ENCODE assay signal across 10 cellular contexts in genomic region chr9:93101086-93101485, GRCh38. TPM values are rescaled to one million over a fixed set of nuclear protein-coding genes. Genes with fewer than 3 reads are reported as not detected.
DNase-seq lines count a peak whose midpoint lies in the region; ATAC-seq and TF ChIP-seq lines count a peak whose summit lies in the region.
"Not testable (repeated sequence)": the region's sequence is repeated elsewhere in the genome, so short reads cannot be mapped to it uniquely, and the experiment has no call there.
"Had no signal": no experiment of that assay in that cellular context is flagged by ENCODE, and none has a peak within 500 bp of the region (broad histone marks: within the 10 kb centered on the region; RNA-seq: fewer than 3 reads in every experiment).

No MANE protein-coding gene starts in this region.

- H3K4me3 ChIP-seq in CD4-positive, CD25-positive, alpha-beta regulatory T cell (ENCODE audit: low read depth, low read length); coronary artery; right cardiac atrium (ENCODE audit: low read length); right lobe of liver; spleen: not testable (repeated sequence)

- peaks cover 55% of the 10 kb centered on the region for H3K4me1 ChIP-seq in CD4-positive, CD25-positive, alpha-beta regulatory T cell (ENCODE audit: control insufficient read depth, insufficient read depth, low read length, poor library complexity, severe bottlenecking)
- H3K4me1 ChIP-seq in right cardiac atrium (ENCODE audit: control insufficient read depth, insufficient read depth, low read length); right lobe of liver: not testable (repeated sequence)
- H3K4me1 ChIP-seq in spleen: peaks cover 34 to 71% (median 47%) of the 10 kb centered on the region in 6 donors

- H3K36me3 Mint-ChIP-seq in CD4-positive, CD25-positive, alpha-beta regulatory T cell: peaks cover 26% of the 10 kb centered on the region

- not testable (repeated sequence) for TF ChIP-seq POLR2A in right lobe of liver (IDR thresholded peaks at IDR 0.05); spleen (IDR thresholded peaks at IDR 0.05)

- H3K27ac Mint-ChIP-seq in CD4-positive, CD25-positive, alpha-beta regulatory T cell: peak overlapping the region in 2 of 3 donors; percentile 25 to 84

- H3K9me3 Mint-ChIP-seq in CD4-positive, CD25-positive, alpha-beta regulatory T cell: peaks cover 0 to 13% (median 7%) of the 10 kb centered on the region in 7 donors

- peak overlapping the region in 1 of 4 donors; percentile 90 for H3K4me3 Mint-ChIP-seq in CD4-positive, CD25-positive, alpha-beta regulatory T cell

- H3K27me3 Mint-ChIP-seq in CD4-positive, CD25-positive, alpha-beta regulatory T cell: not testable (repeated sequence)

- intact Hi-C loops in right cardiac atrium (cut with DNase I): loop anchor here in 1 of 4 donors (10.0 kb wide), 1 partner anchor 204 kb away; no protein-coding TSS in a partner anchor
- intact Hi-C loops in right lobe of liver (cut with DNase I); spleen (cut with DNase I; ENCODE audit: low total_unique reads): not testable (repeated sequence)

- peaks cover 8 to 10% of the 10 kb centered on the region in 2 experiments for H3K9me3 ChIP-seq in CD4-positive, CD25-positive, alpha-beta regulatory T cell (ENCODE audit: control insufficient read depth in 2 of 2, low read length in 2 of 2)
- H3K9me3 ChIP-seq in right cardiac atrium (ENCODE audit: control insufficient read depth, low read length); right lobe of liver: not testable (repeated sequence)
- peaks cover 0 to 14% (median 10%) of the 10 kb centered on the region in 8 donors for H3K9me3 ChIP-seq in spleen

- H3K27ac ChIP-seq in CD4-positive, CD25-positive, alpha-beta regulatory T cell (ENCODE audit: insufficient read depth, low read length, poor library complexity, severe bottlenecking); coronary artery; right cardiac atrium (ENCODE audit: low read length); right lobe of liver: not testable (repeated sequence)
- peak overlapping the region in 2 of 8 donors; percentile 98 to 99 for H3K27ac ChIP-seq in spleen

- H3K27me3 ChIP-seq in CD4-positive, CD25-positive, alpha-beta regulatory T cell (ENCODE audit: control insufficient read depth, insufficient read depth, low read length); right cardiac atrium (ENCODE audit: control insufficient read depth, insufficient read depth); right lobe of liver; spleen (replicated peaks in 1 of 7): not testable (repeated sequence)

- WGBS in right cardiac atrium: 98% methylated on average over 11 of the region's 11 CpGs
- 96% methylated on average over 7 of the region's 11 CpGs for WGBS in right lobe of liver (ENCODE audit: insufficient coverage, low coverage, low lambda C conversion rate, missing lambda C conversion rate)
- WGBS in spleen, 5 donors: 89 to 98% (median 96%) methylated on average over 11 of the region's 11 CpGs

- TF ChIP-seq CTCF in coronary artery (IDR thresholded peaks at IDR 0.05); right lobe of liver (IDR thresholded peaks at IDR 0.05); omental fat pad (IDR thresholded peaks at IDR 0.05); spleen (IDR thresholded peaks at IDR 0.05 in 8 of 11, conservative IDR thresholded peaks at IDR 0.05 in 3 of 11): not testable (repeated sequence)

- not testable (repeated sequence) for ATAC-seq in CD4-positive, CD25-positive, alpha-beta regulatory T cell (ENCODE audit: low read depth in 2 of 2); right cardiac atrium; right lobe of liver; omental fat pad (ENCODE audit: low FRiP score)

- peaks cover 38 to 85% (median 62%) of the 10 kb centered on the region in 4 donors for H3K4me1 Mint-ChIP-seq in CD4-positive, CD25-positive, alpha-beta regulatory T cell

- peaks cover 12% of the 10 kb centered on the region for H3K36me3 ChIP-seq in CD4-positive, CD25-positive, alpha-beta regulatory T cell (ENCODE audit: control insufficient read depth, insufficient read depth, low read length)
- not testable (repeated sequence) for H3K36me3 ChIP-seq in right lobe of liver
- peaks cover 0 to 11% (median 0%) of the 10 kb centered on the region in 6 donors for H3K36me3 ChIP-seq in spleen

- not testable (repeated sequence) for DNase-seq in CD4-positive, CD25-positive, alpha-beta regulatory T cell
- peak; percentile 35 for DNase-seq in activated CD8-positive, alpha-beta memory T cell treated with anti-CD3 and anti-CD28 coated beads, Interleukin-2, amount 50 U/mL, for 48 hours
- DNase-seq in coronary artery (ENCODE audit: low spot score): peak; percentile 26
- DNase-seq in right cardiac atrium: peak in 2 of 3 donors; percentile 9 to 30
- peak in 2 of 3 donors; percentile 8 to 28 for DNase-seq in right lobe of liver
- DNase-seq in omental fat pad (ENCODE audit: low spot score): peak; percentile 7
- peak; percentile 41 for DNase-seq in spleen

RNA-seq across cellular contexts. Expression of gene CARD19, which starts 5.1 kb away (rescaled TPM):
- 60.0 TPM for total RNA-seq in CD4-positive, CD25-positive, alpha-beta regulatory T cell
- 10 to 100 TPM; 64.8 to 89.1 (median 75.3) TPM for polyA plus RNA-seq in CD4-positive, CD25-positive, alpha-beta regulatory T cell
- total RNA-seq in right cardiac atrium: 10 to 100 TPM; 17.7 to 26.6 (median 22.5) TPM
- polyA plus RNA-seq in right cardiac atrium: 30.3 TPM
- total RNA-seq in right lobe of liver: 10 to 100 TPM in 3 of 6 experiments, 1 to 10 TPM in 3; 6.3 to 31.7 (median 12.1) TPM
- 10 to 100 TPM; 45.7 to 76.5 (median 57.9) TPM for total RNA-seq in omental fat pad
- 10 to 100 TPM; 32.8 to 78.8 (median 44.6) TPM for total RNA-seq in spleen
- polyA plus RNA-seq in spleen: 10 to 100 TPM; 21.7 to 38.9 (median 23.0) TPM

RNA-seq across cellular contexts. Expression of gene NINJ1, which starts 33.0 kb away (rescaled TPM):
- 144 TPM for total RNA-seq in CD4-positive, CD25-positive, alpha-beta regulatory T cell
- 100 to 1,000 TPM in 1 of 4 donors, 10 to 100 TPM in 3; 68.5 to 104 (median 73.2) TPM for polyA plus RNA-seq in CD4-positive, CD25-positive, alpha-beta regulatory T cell
- 10 to 100 TPM; 42.9 to 68.4 (median 62.7) TPM for total RNA-seq in right cardiac atrium
- 96.2 TPM for polyA plus RNA-seq in right cardiac atrium
- total RNA-seq in right lobe of liver: 100 to 1,000 TPM in 1 of 6 experiments, 10 to 100 TPM in 5; 35.6 to 103 (median 65.1) TPM
- 100 to 1,000 TPM in 2 of 4 donors, 10 to 100 TPM in 2; 63.3 to 137 (median 104) TPM for total RNA-seq in omental fat pad
- total RNA-seq in spleen: 100 to 1,000 TPM in 6 of 7 donors, 10 to 100 TPM in 1; 75.0 to 142 (median 113) TPM
- 10 to 100 TPM; 26.5 to 68.9 (median 50.4) TPM for polyA plus RNA-seq in spleen

RNA-seq across cellular contexts. Expression of gene SUSD3, which starts 42.6 kb away (rescaled TPM):
- 68.7 TPM for total RNA-seq in CD4-positive, CD25-positive, alpha-beta regulatory T cell
- 100 to 1,000 TPM; 187 to 229 (median 210) TPM for polyA plus RNA-seq in CD4-positive, CD25-positive, alpha-beta regulatory T cell
- total RNA-seq in right cardiac atrium (1 to 10 TPM; 1.0 to 2.0 (median 1.3) TPM), right lobe of liver (10 to 100 TPM in 4 of 6 experiments, 1 to 10 TPM in 2; 6.5 to 51.5 (median 31.2) TPM), omental fat pad (10 to 100 TPM in 2 of 4 donors, 1 to 10 TPM in 2; 6.8 to 24.2 (median 12.8) TPM), spleen (10 to 100 TPM; 27.6 to 54.8 (median 35.8) TPM)
- polyA plus RNA-seq in right cardiac atrium (0.16 TPM), spleen (10 to 100 TPM; 50.4 to 68.8 (median 57.4) TPM)
- total RNA-seq: G401, H4, HT1080 had no signal
